ENCODE assay signal across 8 cellular contexts in genomic region chr19:42175952-42176648, GRCh38. TPM values are rescaled to one million over a fixed set of nuclear protein-coding genes. Genes with fewer than 3 reads are reported as not detected.
DNase-seq lines count a peak whose midpoint lies in the region; ATAC-seq lines count a peak whose summit lies in the region.

No MANE protein-coding gene starts in this region.

- H3K4me3 Mint-ChIP-seq in central memory CD8-positive, alpha-beta T cell = no peak overlapping the region

- 0 to 2% methylated on average over 18 to 20 of the region's 34 CpGs for WGBS in mesodermal cell (ENCODE audit: insufficient coverage in 2 of 2), 2 experiments
- 1% methylated on average over 34 of the region's 34 CpGs for WGBS in urinary bladder

- H3K4me1 Mint-ChIP-seq in central memory CD8-positive, alpha-beta T cell = peaks cover 10% of the 10 kb centered on the region

- no peaks in the 10 kb centered on the region for H3K9me3 ChIP-seq in mesodermal cell (ENCODE audit: control insufficient read depth, low read length)

- H3K4me3 ChIP-seq in mesodermal cell (ENCODE audit: extremely low read depth, insufficient read depth, low read length, poor library complexity, severe bottlenecking) (peak overlapping the region; percentile 34), urinary bladder (ENCODE audit: low read depth, low read length) (peak overlapping the region; percentile 44)

- H3K27me3 Mint-ChIP-seq in central memory CD8-positive, alpha-beta T cell = no peaks in the 10 kb centered on the region

- H3K36me3 Mint-ChIP-seq in central memory CD8-positive, alpha-beta T cell (ENCODE audit: insufficient read depth) = peaks cover 5% of the 10 kb centered on the region

- ATAC-seq in central memory CD8-positive, alpha-beta T cell (replicated peaks; ENCODE audit: extremely low read depth, poor library complexity, severe bottlenecking) = peak; percentile 31
- no peak for ATAC-seq in HG03039 (IDR thresholded peaks at IDR 0.05; ENCODE audit: unreplicated experiment)

- H3K27ac ChIP-seq in mesodermal cell (ENCODE audit: low read depth, low read length, severe bottlenecking) (no peak overlapping the region), urinary bladder (ENCODE audit: low read depth) (no peak overlapping the region)

- H3K27ac Mint-ChIP-seq in central memory CD8-positive, alpha-beta T cell (ENCODE audit: low read depth) = peak overlapping the region; percentile 89

- DNase-seq in DMS 273 (lab: John Stamatoyannopoulos, UW; ENCODE audit: unreplicated experiment) (peak; percentile 56), DMS 273 treated with DMSO at 0.1 percent for 48 hours (lab: John Stamatoyannopoulos, UW) (no peak), NCI-H748 (lab: John Stamatoyannopoulos, UW; ENCODE audit: unreplicated experiment) (peak; percentile 72), NCI-H1436 (lab: John Stamatoyannopoulos, UW) (no peak)
- DNase-seq in central memory CD8-positive, alpha-beta T cell (ENCODE audit: low spot score in 2 of 2) = no peak

- no peaks in the 10 kb centered on the region for H3K9me3 Mint-ChIP-seq in central memory CD8-positive, alpha-beta T cell

- H3K36me3 ChIP-seq in mesodermal cell (ENCODE audit: control insufficient read depth, insufficient read depth, low read length) (no peaks in the 10 kb centered on the region), urinary bladder (ENCODE audit: insufficient read depth) (no peaks in the 10 kb centered on the region)

- H3K4me1 ChIP-seq in mesodermal cell (ENCODE audit: control insufficient read depth, insufficient read depth, low read length, poor library complexity, severe bottlenecking) (peaks cover 7% of the 10 kb centered on the region), urinary bladder (ENCODE audit: insufficient read depth) (no peaks in the 10 kb centered on the region)

RNA-seq across cellular contexts. Expression of gene DEDD2, which starts 41.4 kb away (rescaled TPM):
- 24.9 TPM for polyA plus RNA-seq in mesodermal cell (2013, experiment 1 of 2)
- 19.5 TPM for polyA plus RNA-seq in mesodermal cell (2013, experiment 2 of 2)
- 15.5 TPM for total RNA-seq in urinary bladder
- polyA plus RNA-seq in urinary bladder = 29.5 TPM

RNA-seq across cellular contexts. Expression of gene POU2F2, which starts 43.9 kb away (rescaled TPM):
- polyA plus RNA-seq in mesodermal cell (2013, experiment 1 of 2) = 9.0 TPM
- polyA plus RNA-seq in mesodermal cell (2013, experiment 2 of 2) = 4.9 TPM
- 0.95 TPM for total RNA-seq in urinary bladder
- polyA plus RNA-seq in urinary bladder = 4.4 TPM

RNA-seq across cellular contexts. Expression of gene ZNF526, which starts 44.0 kb away (rescaled TPM):
- polyA plus RNA-seq in mesodermal cell (2013, experiment 1 of 2) = 9.7 TPM
- 7.4 TPM for polyA plus RNA-seq in mesodermal cell (2013, experiment 2 of 2)
- total RNA-seq in urinary bladder = 7.0 TPM
- 6.0 TPM for polyA plus RNA-seq in urinary bladder

Comparison
In these comparisons a context has a peak if more than half of its experiments do, and no peak if none do; other contexts are left out.
1. DNase-seq: peak in DMS 273 (single experiment) and NCI-H748 (single experiment); none in DMS 273 treated with DMSO at 0.1 percent for 48 hours (single experiment), central memory CD8-positive, alpha-beta T cell (0 of 2) and NCI-H1436 (single experiment).